Comparison of ENCODE assay signal across 8 cellular contexts in the genomic region with DNA sequence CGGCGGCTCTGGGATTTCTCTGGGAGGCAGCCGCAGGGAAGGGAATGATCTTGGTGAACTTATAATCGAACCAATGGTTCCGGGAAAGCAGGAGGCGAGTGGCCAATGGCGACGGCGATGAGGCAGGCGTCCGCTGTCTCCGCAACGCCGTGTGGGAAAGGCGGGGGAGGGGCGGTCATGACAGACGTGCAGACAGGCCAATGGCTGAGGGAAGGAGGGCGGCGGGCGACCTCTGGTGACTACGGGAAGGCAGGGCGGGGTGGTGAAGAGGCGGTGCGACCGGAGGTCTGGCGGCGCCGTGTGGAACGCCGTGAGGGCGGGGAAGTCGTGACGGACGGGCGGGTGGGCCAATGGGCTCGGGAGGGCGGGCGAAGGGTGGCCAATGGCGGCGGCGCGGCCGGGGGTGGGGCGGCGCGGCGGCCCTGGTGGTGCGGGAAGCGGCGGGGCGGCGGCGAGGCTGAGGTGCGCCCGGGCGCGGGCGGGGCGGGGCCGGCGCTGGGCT. TPM values are rescaled to one million over a fixed set of nuclear protein-coding genes. Genes with fewer than 3 reads are reported as not detected.
DNase-seq lines count a peak whose midpoint lies in the region; ATAC-seq, FAIRE-seq and TF ChIP-seq lines count a peak whose summit lies in the region.

A gene with protein sequence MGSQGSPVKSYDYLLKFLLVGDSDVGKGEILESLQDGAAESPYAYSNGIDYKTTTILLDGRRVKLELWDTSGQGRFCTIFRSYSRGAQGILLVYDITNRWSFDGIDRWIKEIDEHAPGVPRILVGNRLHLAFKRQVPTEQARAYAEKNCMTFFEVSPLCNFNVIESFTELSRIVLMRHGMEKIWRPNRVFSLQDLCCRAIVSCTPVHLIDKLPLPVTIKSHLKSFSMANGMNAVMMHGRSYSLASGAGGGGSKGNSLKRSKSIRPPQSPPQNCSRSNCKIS (plus strand): TSS at position 409 of the 502 bp plus-strand sequence. CDS start 226 bp downstream, outside the sequence.

- no CpG with 5 or more reads among the region's 61 CpGs for WGBS in trophoblast cell (ENCODE audit: extremely low coverage, insufficient coverage, insufficient read length)
- 1% methylated on average over 29 of the region's 61 CpGs; no CpG with 5 or more reads in 1 of the 2 donors for WGBS in transverse colon (ENCODE audit: low coverage in 1 of 2), 2 donors

- H3K9ac ChIP-seq in adipocyte (ENCODE audit: low read length) (peak within 1 kb of the TSS; percentile 97), trophoblast cell (ENCODE audit: low read length) (peak within 1 kb of the TSS; percentile 91)

- H3K23ac ChIP-seq in trophoblast cell (ENCODE audit: low read length): no peak within 1 kb of the TSS

- TF ChIP-seq CTCF in cardiac muscle cell (IDR thresholded peaks at IDR 0.05; ENCODE audit: low read depth, low read length): no peak
- TF ChIP-seq CTCF in transverse colon (IDR thresholded peaks at IDR 0.05): peak in 3 of 5 experiments; percentile 11 to 22 (median 22)

- intact Hi-C loops in transverse colon (cut with DNase I; ENCODE audit: low total_unique reads): loop anchor here (1.0 kb wide), 1 partner anchor 47 kb away; a partner anchor contains a TSS

- peak within 1 kb of the TSS; percentile 97 for H3K14ac ChIP-seq in trophoblast cell (ENCODE audit: low read length)

- peaks cover 4% of the 10 kb centered on the region for H3K36me3 ChIP-seq in adipocyte (ENCODE audit: control insufficient read depth, insufficient read depth, low read length, severe bottlenecking)
- H3K36me3 ChIP-seq in cardiac muscle cell: no peaks in the 10 kb centered on the region
- H3K36me3 ChIP-seq in trophoblast cell (ENCODE audit: control insufficient read depth in 1 of 2, insufficient read depth in 2 of 2, low read length in 2 of 2): peaks cover 5 to 6% of the 10 kb centered on the region in 2 experiments
- H3K36me3 ChIP-seq in transverse colon: no peaks in the 10 kb centered on the region

- peak within 1 kb of the TSS; percentile 96 for H2BK120ac ChIP-seq in trophoblast cell (ENCODE audit: insufficient read depth, low read length, poor library complexity)

- H3K4me1 ChIP-seq in adipocyte (ENCODE audit: control insufficient read depth, insufficient read depth, low read length) (peaks cover 58% of the 10 kb centered on the region), cardiac muscle cell (ENCODE audit: low read depth) (peaks cover 13% of the 10 kb centered on the region), trophoblast cell (ENCODE audit: control insufficient read depth in 1 of 2, insufficient read depth in 2 of 2, low read length in 2 of 2) (peaks cover 32 to 40% of the 10 kb centered on the region in 2 experiments), transverse colon (peaks cover 27 to 57% (median 50%) of the 10 kb centered on the region in 4 donors)

- peak within 1 kb of the TSS; percentile 77 for H3K4ac ChIP-seq in trophoblast cell (ENCODE audit: low read depth, low read length)

- H3K27ac ChIP-seq in cardiac muscle cell (peak within 1 kb of the TSS; percentile 98), trophoblast cell (ENCODE audit: low read depth, low read length) (peak within 1 kb of the TSS; percentile 92), transverse colon (peak within 1 kb of the TSS; percentile 96 to 98 (median 97))

- H4K12ac ChIP-seq in trophoblast cell (ENCODE audit: low read depth, low read length): peak within 1 kb of the TSS; percentile 78

- TF ChIP-seq EP300 in transverse colon (IDR thresholded peaks at IDR 0.05; ENCODE audit: low read depth): no peak

- peaks cover 28% of the 10 kb centered on the region for H3K79me2 ChIP-seq in trophoblast cell (ENCODE audit: control insufficient read depth, insufficient read depth, low read length, poor library complexity)

- H2AFZ ChIP-seq in trophoblast cell (ENCODE audit: insufficient read depth, low read length, poor library complexity): peak within 1 kb of the TSS; percentile 99

- H3K18ac ChIP-seq in trophoblast cell (ENCODE audit: low read length): peak within 1 kb of the TSS; percentile 94

- H2AK5ac ChIP-seq in trophoblast cell (ENCODE audit: low read length): peak within 1 kb of the TSS; percentile 80

- peak within 1 kb of the TSS; percentile 99 for H2BK5ac ChIP-seq in trophoblast cell (ENCODE audit: low read depth, low read length, poor library complexity)

- TF ChIP-seq POLR2A in GM12891 (IDR thresholded peaks at IDR 0.05; ENCODE audit: low read depth, low read length) (no peak), transverse colon (IDR thresholded peaks at IDR 0.05) (no peak)

- peak within 1 kb of the TSS; percentile 97 for H4K8ac ChIP-seq in trophoblast cell (ENCODE audit: low read depth, low read length)

- peak; percentile 98 for FAIRE-seq in GM12891 (lab: Jason Lieb, UNC)

- H2BK12ac ChIP-seq in trophoblast cell (ENCODE audit: low read length): peak within 1 kb of the TSS; percentile 75

- in situ Hi-C loops in transverse colon (cut with MboI; ENCODE audit: low pct_ligation_motif_present in 1 of 4, low pct_unique_long_range_greater_than_20kb in 1 of 4, low sequenced_read_pairs in 3 of 4): no loop called here

- peak within 1 kb of the TSS; percentile 96 for H3K4me3 ChIP-seq in adipocyte (ENCODE audit: low read length)
- H3K4me3 ChIP-seq in cardiac muscle cell: peak within 1 kb of the TSS; percentile 80
- H3K4me3 ChIP-seq in trophoblast cell (ENCODE audit: low read depth, low read length): peak within 1 kb of the TSS; percentile 94
- H3K4me3 ChIP-seq in transverse colon: peak within 1 kb of the TSS; percentile 80 to 97 (median 92)

- peak; percentile 74 for ATAC-seq in HG02840 (IDR thresholded peaks at IDR 0.05; ENCODE audit: low FRiP score, unreplicated experiment)

- H3K4me2 ChIP-seq in trophoblast cell (ENCODE audit: low read length): peak within 1 kb of the TSS; percentile 85

- H3K27me3 ChIP-seq in adipocyte (replicated peaks; ENCODE audit: control insufficient read depth, insufficient read depth, low read length) (no peaks in the 10 kb centered on the region), cardiac muscle cell (no peaks in the 10 kb centered on the region), trophoblast cell (ENCODE audit: insufficient read depth, low read length) (no peaks in the 10 kb centered on the region), transverse colon (no peaks in the 10 kb centered on the region)

- peaks cover 22% of the 10 kb centered on the region for H3K79me1 ChIP-seq in trophoblast cell (ENCODE audit: low read length)

- H3K9me3 ChIP-seq in adipocyte (ENCODE audit: control insufficient read depth, low read length) (no peaks in the 10 kb centered on the region), cardiac muscle cell (ENCODE audit: low read depth) (no peaks in the 10 kb centered on the region), trophoblast cell (ENCODE audit: insufficient read depth, low read depth, low read length) (peaks cover 3% of the 10 kb centered on the region), transverse colon (no peaks in the 10 kb centered on the region)

- DNase-seq in GM12891 (ENCODE audit: insufficient read length, low spot score) (peak; percentile 99), NCI-H1436 (lab: John Stamatoyannopoulos, UW) (peak; percentile 97), T follicular helper cell (ENCODE audit: low read depth) (peak; percentile 99), adipocyte (ENCODE audit: low read depth) (peak; percentile 99), cardiac muscle cell (ENCODE audit: low read depth in 1 of 2, low spot score in 1 of 2) (peak; percentile 99), trophoblast cell (peak; percentile 95 to 97), transverse colon (peak; percentile 99)

- peak within 1 kb of the TSS; percentile 99 for H4K91ac ChIP-seq in trophoblast cell (ENCODE audit: low read depth, low read length)

TF ChIP-seq in GM12891, 5 proteins besides CTCF, POLR2A, EP300 and RAD21:
- no peak for TF ChIP-seq POLR2AphosphoS5 (IDR thresholded peaks at IDR 0.05; ENCODE audit: low read depth, low read length)
- TF ChIP-seq POU2F2 (IDR thresholded peaks at IDR 0.05; ENCODE audit: low read depth, low read length): 0 out of 2 replicates have a peak, but pooled peaks have one; percentile 47
TF ChIP-seq in GM12891: peak in this region for 1.

RNA-seq across cellular contexts. Expression of the gene that starts here (rescaled TPM):
- polyA plus RNA-seq in GM12891 (2012; ENCODE audit: low read depth, missing spikeins): 5.5 TPM
- total RNA-seq in cardiac muscle cell (40.7 and 45.9 TPM in 2 replicates), transverse colon (100 to 1,000 TPM in 2 of 4 donors, 10 to 100 TPM in 2; 54.8 to 111 (median 83.5) TPM)
- 30.8 and 36.9 TPM in 2 replicates for polyA plus RNA-seq in cardiac muscle cell
- polyA plus RNA-seq in trophoblast cell (2013): 26.3 and 27.6 TPM in 2 replicates

Comparison
In these comparisons a context has a peak if more than half of its experiments do, and no peak if none do; other contexts are left out.
1. Peak in every context shown above with its lines: DNase-seq, ATAC-seq, H3K4me3 ChIP-seq and H3K27ac ChIP-seq.